In the genomic region with DNA sequence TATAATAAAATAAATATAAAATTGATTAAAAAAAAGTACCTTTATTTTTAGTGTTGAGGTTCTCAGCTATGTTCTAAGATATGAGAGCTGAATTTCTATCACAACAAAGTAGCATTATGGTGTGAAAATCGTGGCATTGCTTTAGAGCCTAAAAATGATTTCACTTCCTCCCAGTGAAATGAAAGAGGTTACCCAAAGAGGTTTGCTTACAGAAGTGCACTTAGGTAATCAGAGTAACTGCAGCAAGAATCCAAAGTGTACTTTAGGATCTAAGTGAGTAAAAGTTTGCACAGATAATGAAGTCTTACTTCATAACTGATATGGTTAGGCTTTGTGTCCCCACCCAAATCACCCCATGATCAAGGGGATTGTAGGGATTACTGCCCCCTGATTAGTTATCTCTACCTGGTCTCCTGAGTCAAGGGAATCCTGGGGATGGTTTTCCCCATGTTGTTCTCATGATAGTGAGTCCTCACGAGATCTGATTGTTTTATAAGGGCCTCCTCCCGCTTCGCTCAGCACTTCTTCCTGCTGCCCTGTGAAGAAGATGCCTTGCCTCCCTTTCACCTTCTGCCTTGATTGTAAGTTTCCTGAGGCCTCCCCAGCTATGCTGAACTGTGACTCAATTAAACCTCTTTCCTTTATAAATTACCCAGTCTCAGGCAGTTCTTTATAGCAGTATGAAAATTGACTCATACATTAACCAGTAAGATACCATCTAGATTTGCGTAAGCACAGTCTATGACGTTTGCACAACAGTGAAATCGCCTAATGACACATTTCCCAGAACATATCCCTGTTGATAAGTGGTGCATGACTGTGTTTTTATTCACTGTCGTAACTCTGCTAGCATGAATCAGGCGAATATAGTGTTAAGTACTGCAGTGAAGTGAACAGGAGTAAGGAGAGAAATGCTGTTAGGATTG, we compare ENCODE assay signal across 10 cellular contexts. TPM values are rescaled to one million over a fixed set of nuclear protein-coding genes. Genes with fewer than 3 reads are reported as not detected.
DNase-seq lines count a peak whose midpoint lies in the region; ATAC-seq and TF ChIP-seq lines count a peak whose summit lies in the region.
"Had no signal": no experiment of that assay in that cellular context is flagged by ENCODE, and none has a peak within 500 bp of the region (broad histone marks: within the 10 kb centered on the region; RNA-seq: fewer than 3 reads in every experiment).

No MANE protein-coding gene starts in this region.

- peak; percentile 38 for DNase-seq in AG10803 (ENCODE audit: low read depth)
- peak; percentile 88 for DNase-seq in RKO (ENCODE audit: low spot score)
- peak; percentile 91 for DNase-seq in fibroblast of villous mesenchyme (ENCODE audit: low read depth)
- no peak for DNase-seq in hepatic stellate cell (ENCODE audit: low spot score)
- DNase-seq in epidermal melanocyte (ENCODE audit: insufficient read length, low spot score), result no peak
- no peak for DNase-seq in activated CD4-positive, alpha-beta T cell treated with anti-CD3 and anti-CD28 coated beads for 1 hour
- DNase-seq: posterior cingulate gyrus had no signal

- TF ChIP-seq CTCF in AG10803 (conservative IDR thresholded peaks at IDR 0.05; ENCODE audit: low read length) (no peak), fibroblast of villous mesenchyme (IDR thresholded peaks at IDR 0.05; ENCODE audit: insufficient read depth, low read depth, low read length) (no peak)

- H3K4me3 ChIP-seq in AG10803 (ENCODE audit: low read length), result no peak overlapping the region
- H3K4me3 ChIP-seq in fibroblast of villous mesenchyme (ENCODE audit: low read depth, low read length), result no peak overlapping the region
- H3K4me3 ChIP-seq: esophagus muscularis mucosa had no signal

- ATAC-seq in GM21390 (IDR thresholded peaks at IDR 0.05; ENCODE audit: unreplicated experiment) (peak; percentile 66), GM21825 (IDR thresholded peaks at IDR 0.05; ENCODE audit: unreplicated experiment) (no peak)

RNA-seq across cellular contexts. Expression of gene LRRC70, which starts 40.3 kb away (rescaled TPM):
- 0.64 and 1.3 TPM in 2 replicates for total RNA-seq in fibroblast of villous mesenchyme

Comparison
In these comparisons a context has a peak if more than half of its experiments do, and no peak if none do; other contexts are left out.
1. DNase-seq: peak in AG10803 (single experiment), RKO (single experiment) and fibroblast of villous mesenchyme (single experiment); none in hepatic stellate cell (single experiment), epidermal melanocyte (single experiment) and activated CD4-positive, alpha-beta T cell treated with anti-CD3 and anti-CD28 coated beads for 1 hour (single experiment).